Comparison of ENCODE assay signal across 36 cellular contexts in genomic region chr12:119615518-119616475, GRCh38. TPM values are rescaled to one million over a fixed set of nuclear protein-coding genes. Genes with fewer than 3 reads are reported as not detected.
"Had no signal": no experiment of that assay in that cellular context is flagged by ENCODE, and none has a peak within 500 bp of the region (broad histone marks: within the 10 kb centered on the region; RNA-seq: fewer than 3 reads in every experiment).

No MANE protein-coding gene starts in this region.

- H3K4me1 ChIP-seq: Peyer's patch, SJSA1 had no signal

- H3K36me3 ChIP-seq: brain microvascular endothelial cell, Peyer's patch, SJSA1, WERI-Rb-1 had no signal

- H3K9me3 ChIP-seq: Peyer's patch, SJSA1 had no signal

- ATAC-seq: activated CD8-positive, alpha-beta memory T cell treated with anti-CD3 and anti-CD28 coated beads, Interleukin-2, amount 10 ng/mL, durations not matched to agents 7 days and 5 days had no signal

- DNase-seq: activated CD4-positive, alpha-beta memory T cell treated with anti-CD3 and anti-CD28 coated beads, Interleukin-2, amount 10 ng/mL, durations not matched to agents 7 days and 5 days; activated CD4-positive, alpha-beta T cell treated with anti-CD3 and anti-CD28 coated beads for 1 hour; activated CD4-positive, alpha-beta T cell treated with anti-CD3 and anti-CD28 coated beads for 48 hours; activated CD4-positive, CD25-positive, alpha-beta regulatory T cell; activated CD8-positive, alpha-beta memory T cell treated with anti-CD3 and anti-CD28 coated beads for 24 hours; activated CD8-positive, alpha-beta memory T cell treated with anti-CD3 and anti-CD28 coated beads, Interleukin-2, amount 10 ng/mL, durations not matched to agents 7 days and 5 days; activated CD8-positive, alpha-beta memory T cell treated with anti-CD3 and anti-CD28 coated beads, Interleukin-2, amount 50 U/mL, for 48 hours; activated effector memory CD4-positive, alpha-beta T cell treated with Interleukin-2 at 50 U/mL for 16 hours; activated naive CD4-positive, alpha-beta T cell treated with anti-CD3 and anti-CD28 coated beads, Interleukin-2, amount 50 U/mL, for 16 hours; activated naive CD8-positive, alpha-beta T cell treated with anti-CD3 and anti-CD28 coated beads for 36 hours; activated T-cell treated with anti-CD3 and anti-CD28 coated beads, Interleukin-2, amount 50 U/mL, for 48 hours; amniotic stem cell; aorta; brain microvascular endothelial cell; MM.1S; MV-4-11; NCI-H1092; NCI-H1436 treated with DMSO at 0.1 percent for 48 hours; NCI-H1694 treated with DMSO at 0.1 percent for 48 hours; NCI-H2029 treated with DMSO at 0.1 percent for 48 hours; NCI-H2107; NCI-H2171; NCI-H510A; NCI-H526; NCI-H748 treated with DMSO at 0.1 percent for 48 hours; NK-92 treated with Interleukin-12 subunit alpha and Interleukin-12 subunit beta, amount 100 ng/mL, for 24 hours; PC-3; Peyer's patch; RPMI8226; SHP77 treated with DMSO at 0.1 percent for 48 hours; T1000; WERI-Rb-1 had no signal

- H3K27ac ChIP-seq: brain microvascular endothelial cell, KMS-11, Peyer's patch, SJSA1, WERI-Rb-1 had no signal

- H3K27me3 ChIP-seq: brain microvascular endothelial cell, Peyer's patch, SJSA1 had no signal

- H3K4me3 ChIP-seq: Peyer's patch, SJSA1 had no signal

RNA-seq across cellular contexts. Expression of gene TMEM233, which starts 22.2 kb away (rescaled TPM):
- total RNA-seq: activated CD4-positive, alpha-beta memory T cell treated with anti-CD3 and anti-CD28 coated beads, Interleukin-2, amount 10 ng/mL, durations not matched to agents 7 days and 5 days; activated CD8-positive, alpha-beta memory T cell treated with anti-CD3 and anti-CD28 coated beads, Interleukin-2, amount 10 ng/mL, durations not matched to agents 7 days and 5 days; activated naive CD8-positive, alpha-beta T cell treated with anti-CD3 and anti-CD28 coated beads for 36 hours; PC-3; SJSA1; T-helper 1 cell treated with Interleukin-12 subunit alpha and Interleukin-12 subunit beta and Interleukin-4 antibody, amounts not matched to agents 30 ng/mL and 1 ng/mL, for 36 hours; T-helper 2 cell treated with Interferon-gamma antibody and Interleukin-4, amounts not matched to agents 100 ng/mL and 5 ng/mL, for 36 hours had no signal
